In the genomic region with DNA sequence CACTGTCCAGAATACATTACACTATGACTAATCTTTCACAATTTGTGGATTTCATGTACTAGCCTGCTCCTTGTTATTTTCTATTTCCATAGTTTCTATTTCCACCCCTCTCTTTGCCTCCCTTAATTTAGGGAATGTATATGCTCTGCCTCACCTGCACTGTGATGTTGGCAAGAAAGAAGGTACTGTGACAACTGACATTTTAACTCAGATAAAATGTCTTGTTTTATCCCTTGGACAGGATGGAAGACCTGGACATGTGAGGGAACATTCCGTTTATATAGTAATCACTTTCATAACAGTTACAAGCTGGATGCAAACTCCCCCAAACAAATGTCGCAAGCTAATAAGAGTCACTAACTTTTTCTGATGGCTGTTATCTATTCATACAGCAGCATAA, we compare ENCODE assay signal across 26 cellular contexts. TPM values are rescaled to one million over a fixed set of nuclear protein-coding genes. Genes with fewer than 3 reads are reported as not detected.
"Had no signal": no experiment of that assay in that cellular context is flagged by ENCODE, and none has a peak within 500 bp of the region (broad histone marks: within the 10 kb centered on the region; RNA-seq: fewer than 3 reads in every experiment).

No MANE protein-coding gene starts in this region.

- H3K4me1 Mint-ChIP-seq: activated B cell treated with CpG ODN at 0.5 μM for 24 hours; activated CD8-positive, alpha-beta memory T cell treated with anti-CD3 and anti-CD28 coated beads, Interleukin-2, amount 10 ng/mL, durations not matched to agents 7 days and 5 days; activated naive CD4-positive, alpha-beta T cell treated with anti-CD3 and anti-CD28 coated beads, Interleukin-2, amount 50 U/mL, for 24 hours; activated naive CD8-positive, alpha-beta T cell treated with anti-CD3 and anti-CD28 coated beads, Interleukin-2, amount 50 U/mL, for 24 hours; nephron had no signal

- ATAC-seq: activated CD8-positive, alpha-beta memory T cell treated with anti-CD3 and anti-CD28 coated beads, Interleukin-2, amount 10 ng/mL, durations not matched to agents 7 days and 5 days; activated CD8-positive, alpha-beta T cell treated with anti-CD3 and anti-CD28 coated beads, Interleukin-2, amount 10 ng/mL, durations not matched to agents 7 days and 5 days; activated naive CD8-positive, alpha-beta T cell treated with anti-CD3 and anti-CD28 coated beads, Interleukin-2, amount 50 U/mL, for 24 hours; psoas muscle; upper lobe of right lung had no signal

- H3K36me3 ChIP-seq: heart right ventricle, left ventricle myocardium inferior, ovary, upper lobe of right lung had no signal

- H3K27me3 Mint-ChIP-seq: activated B cell treated with CpG ODN at 0.5 μM for 24 hours; activated CD8-positive, alpha-beta memory T cell treated with anti-CD3 and anti-CD28 coated beads, Interleukin-2, amount 10 ng/mL, durations not matched to agents 7 days and 5 days; activated naive CD4-positive, alpha-beta T cell treated with anti-CD3 and anti-CD28 coated beads, Interleukin-2, amount 50 U/mL, for 24 hours; activated naive CD8-positive, alpha-beta T cell treated with anti-CD3 and anti-CD28 coated beads, Interleukin-2, amount 50 U/mL, for 24 hours had no signal

- H3K27ac Mint-ChIP-seq: activated B cell treated with CpG ODN at 0.5 μM for 24 hours; activated CD8-positive, alpha-beta memory T cell treated with anti-CD3 and anti-CD28 coated beads, Interleukin-2, amount 10 ng/mL, durations not matched to agents 7 days and 5 days; activated CD8-positive, alpha-beta T cell treated with anti-CD3 and anti-CD28 coated beads, Interleukin-2, amount 10 ng/mL, durations not matched to agents 7 days and 5 days; activated naive CD4-positive, alpha-beta T cell treated with anti-CD3 and anti-CD28 coated beads, Interleukin-2, amount 50 U/mL, for 24 hours; activated naive CD8-positive, alpha-beta T cell treated with anti-CD3 and anti-CD28 coated beads, Interleukin-2, amount 50 U/mL, for 24 hours; activated T-helper 2 cell treated with anti-CD3 and anti-CD28 coated beads, Interferon-gamma antibody, Interleukin-2, Interleukin-4, amounts not matched to agents 10 μg/mL and 5 μg/mL and 100 μg/mL, durations not matched to agents 14 hours and 24 hours and 36 hours; nephron; T-helper 2 cell treated with Interferon-gamma antibody and Interleukin-4, amounts not matched to agents 5 μg/mL and 100 μg/mL, for 36 hours had no signal

- H3K27me3 ChIP-seq: heart right ventricle, ovary, testis, upper lobe of right lung had no signal

- DNase-seq: activated B cell treated with CpG ODN at 0.5 μM for 24 hours; activated CD8-positive, alpha-beta memory T cell treated with anti-CD3 and anti-CD28 coated beads, Interleukin-2, amount 10 ng/mL, durations not matched to agents 7 days and 5 days; activated CD8-positive, alpha-beta T cell treated with anti-CD3 and anti-CD28 coated beads, Interleukin-2, amount 10 ng/mL, durations not matched to agents 7 days and 5 days; activated naive CD8-positive, alpha-beta T cell treated with anti-CD3 and anti-CD28 coated beads, Interleukin-2, amount 50 U/mL, for 24 hours; activated T-cell treated with anti-CD3 and anti-CD28 coated beads, Interleukin-2, amount 50 U/mL, for 48 hours; dermis blood vessel endothelial cell; effector CD8-positive, alpha-beta T cell; foreskin melanocyte; heart right ventricle; left ventricle myocardium inferior; ovary; psoas muscle; stimulated activated CD4-positive, alpha-beta T cell treated with anti-CD3 and anti-CD28 coated beads, Interleukin-15, amount 100 ng/mL, for 24 hours; stimulated activated CD4-positive, alpha-beta T cell treated with anti-CD3 and anti-CD28 coated beads, Interleukin-2, amount 100 ng/mL, for 24 hours; stimulated activated naive CD4-positive, alpha-beta T cell; T-helper 1 cell; testis; upper lobe of right lung had no signal

- H3K9me3 Mint-ChIP-seq: activated B cell treated with CpG ODN at 0.5 μM for 24 hours; activated naive CD8-positive, alpha-beta T cell treated with anti-CD3 and anti-CD28 coated beads, Interleukin-2, amount 50 U/mL, for 24 hours; activated T-helper 2 cell treated with anti-CD3 and anti-CD28 coated beads, Interferon-gamma antibody, Interleukin-2, Interleukin-4, amounts not matched to agents 10 μg/mL and 5 μg/mL and 100 μg/mL, durations not matched to agents 14 hours and 24 hours and 36 hours; T-helper 2 cell treated with Interferon-gamma antibody and Interleukin-4, amounts not matched to agents 5 μg/mL and 100 μg/mL, for 36 hours had no signal

- H3K4me3 Mint-ChIP-seq: activated B cell treated with CpG ODN at 0.5 μM for 24 hours; activated CD8-positive, alpha-beta memory T cell treated with anti-CD3 and anti-CD28 coated beads, Interleukin-2, amount 10 ng/mL, durations not matched to agents 7 days and 5 days; activated CD8-positive, alpha-beta T cell treated with anti-CD3 and anti-CD28 coated beads, Interleukin-2, amount 10 ng/mL, durations not matched to agents 7 days and 5 days; activated naive CD4-positive, alpha-beta T cell treated with anti-CD3 and anti-CD28 coated beads, Interleukin-2, amount 50 U/mL, for 24 hours; activated naive CD8-positive, alpha-beta T cell treated with anti-CD3 and anti-CD28 coated beads, Interleukin-2, amount 50 U/mL, for 24 hours; nephron; T-helper 2 cell treated with Interferon-gamma antibody and Interleukin-4, amounts not matched to agents 5 μg/mL and 100 μg/mL, for 36 hours had no signal

- H3K9me3 ChIP-seq: ovary, psoas muscle, testis, upper lobe of right lung had no signal

- H3K4me1 ChIP-seq: heart right ventricle, left ventricle myocardium inferior, psoas muscle, testis, upper lobe of right lung had no signal

- H3K36me3 Mint-ChIP-seq: activated CD8-positive, alpha-beta memory T cell treated with anti-CD3 and anti-CD28 coated beads, Interleukin-2, amount 10 ng/mL, durations not matched to agents 7 days and 5 days; activated naive CD4-positive, alpha-beta T cell treated with anti-CD3 and anti-CD28 coated beads, Interleukin-2, amount 50 U/mL, for 24 hours had no signal

- H3K4me3 ChIP-seq: heart right ventricle, left ventricle myocardium inferior, lung, ovary, psoas muscle, testis, upper lobe of right lung had no signal

- H3K27ac ChIP-seq: heart right ventricle, left ventricle myocardium inferior, ovary, psoas muscle, testis, upper lobe of right lung had no signal

RNA-seq across cellular contexts. Expression of a gene that starts 21.5 kb away (rescaled TPM):
- total RNA-seq: activated B cell treated with CpG ODN at 0.5 μM for 24 hours; activated CD8-positive, alpha-beta memory T cell treated with anti-CD3 and anti-CD28 coated beads, Interleukin-2, amount 10 ng/mL, durations not matched to agents 7 days and 5 days; activated CD8-positive, alpha-beta T cell treated with anti-CD3 and anti-CD28 coated beads, Interleukin-2, amount 10 ng/mL, durations not matched to agents 7 days and 5 days; activated T-helper 2 cell treated with anti-CD3 and anti-CD28 coated beads, Interferon-gamma antibody, Interleukin-2, Interleukin-4, amounts not matched to agents 10 μg/mL and 5 μg/mL and 100 μg/mL, durations not matched to agents 14 hours and 24 hours and 36 hours; dermis blood vessel endothelial cell; glomerular endothelial cell; heart right ventricle; left ventricle myocardium inferior had no signal
- polyA plus RNA-seq: ovary had no signal

RNA-seq across cellular contexts. Expression of a gene that starts 49.4 kb away (rescaled TPM):
- total RNA-seq: activated B cell treated with CpG ODN at 0.5 μM for 24 hours; activated CD8-positive, alpha-beta memory T cell treated with anti-CD3 and anti-CD28 coated beads, Interleukin-2, amount 10 ng/mL, durations not matched to agents 7 days and 5 days; activated CD8-positive, alpha-beta T cell treated with anti-CD3 and anti-CD28 coated beads, Interleukin-2, amount 10 ng/mL, durations not matched to agents 7 days and 5 days; activated T-helper 2 cell treated with anti-CD3 and anti-CD28 coated beads, Interferon-gamma antibody, Interleukin-2, Interleukin-4, amounts not matched to agents 10 μg/mL and 5 μg/mL and 100 μg/mL, durations not matched to agents 14 hours and 24 hours and 36 hours; dermis blood vessel endothelial cell; esophagus mucosa; glomerular endothelial cell; heart right ventricle; left ventricle myocardium inferior; lung; mucosa of gallbladder; ovary; psoas muscle; upper lobe of right lung had no signal
- polyA plus RNA-seq: heart right ventricle, lung, ovary, psoas muscle had no signal
